In genomic region chr10:32377458-32378370, GRCh38 we compare ENCODE assay signal across 9 cellular contexts. TPM values are rescaled to one million over a fixed set of nuclear protein-coding genes. Genes with fewer than 3 reads are reported as not detected.
DNase-seq lines count a peak whose midpoint lies in the region; ATAC-seq and TF ChIP-seq lines count a peak whose summit lies in the region.
"Had no signal": no experiment of that assay in that cellular context is flagged by ENCODE, and none has a peak within 500 bp of the region (broad histone marks: within the 10 kb centered on the region; RNA-seq: fewer than 3 reads in every experiment).

No MANE protein-coding gene starts in this region.

- no peak overlapping the region for H3K27ac Mint-ChIP-seq in stimulated activated naive CD8-positive, alpha-beta T cell treated with anti-CD3 and anti-CD28 coated beads, Interleukin-15, amount 100 ng/mL, for 72 hours

- H3K4me1 Mint-ChIP-seq in stimulated activated naive CD8-positive, alpha-beta T cell treated with anti-CD3 and anti-CD28 coated beads, Interleukin-15, amount 100 ng/mL, for 72 hours, result peaks cover 25% of the 10 kb centered on the region

- TF ChIP-seq CTCF in AG04450 (IDR thresholded peaks at IDR 0.05; ENCODE audit: low read depth, low read length), result peak; percentile 53
- TF ChIP-seq CTCF in OCI-LY7 (conservative IDR thresholded peaks at IDR 0.05; ENCODE audit: low read length), result peak; percentile 97

- no peaks in the 10 kb centered on the region for H4K20me1 ChIP-seq in OCI-LY7 (ENCODE audit: insufficient read depth, low read length)

- no peaks in the 10 kb centered on the region for H3K27me3 ChIP-seq in AG04450 (ENCODE audit: control insufficient read depth, insufficient read depth, low read length)

- peaks cover 18% of the 10 kb centered on the region; the same call in 1 of the 2 replicates for H3K36me3 ChIP-seq in OCI-LY7 (ENCODE audit: insufficient read depth, low read length)

- CTCF ChIA-PET in AG04450 (lab: Charles Lee), result interaction anchor here (0.6 to 4.4 kb wide), 6 partner anchors 8 to 118 kb away, joined by 3 to 20 read pairs (median 5); no protein-coding TSS in a partner anchor
- CTCF ChIA-PET in OCI-LY7 (lab: Charles Lee; ENCODE audit: unreplicated experiment), result no interaction called here

- no TSS peak for BruUV-seq in OCI-LY7 (replicated peaks; lab: Mats Ljungman, UMichigan)

- H3K27me3 Mint-ChIP-seq in stimulated activated naive CD8-positive, alpha-beta T cell treated with anti-CD3 and anti-CD28 coated beads, Interleukin-15, amount 100 ng/mL, for 72 hours, result no peaks in the 10 kb centered on the region
- H3K27me3 Mint-ChIP-seq: stimulated activated naive CD8-positive, alpha-beta T cell treated with anti-CD3 and anti-CD28 coated beads, Interleukin-15, Interleukin-2, amounts not matched to agents 100 ng/mL and 50 ng/mL, for 24 hours had no signal

- intact Hi-C loops in OCI-LY7 (cut with micrococcal nuclease; ENCODE audit: unreplicated experiment), result loop anchor here (1.0 to 10.0 kb wide), 6 partner anchors 31 to 1670 kb away; partner anchors contain the start of genes CCDC7, ITGB1 and KIF5B

- peak overlapping the region; percentile 71; the same call in 1 of the 2 replicates for H2AFZ ChIP-seq in OCI-LY7 (ENCODE audit: low read length)

- no peaks in the 10 kb centered on the region for H3K9me2 ChIP-seq in OCI-LY7 (ENCODE audit: insufficient read depth, low read length)

- DNase-seq in AG04450 (ENCODE audit: low read depth, low spot score) (no peak), OCI-LY7 (ENCODE audit: low spot score) (peak; percentile 74), cerebellar cortex (ENCODE audit: low spot score) (peak; percentile 74), kidney glomerular epithelial cell (lab: John Stamatoyannopoulos, UW) (peak; percentile 83), COLO829 (ENCODE audit: low spot score) (no peak)
- DNase-seq in stimulated activated naive CD8-positive, alpha-beta T cell treated with anti-CD3 and anti-CD28 coated beads, Interleukin-15, amount 100 ng/mL, for 72 hours, result peak in 1 of 2 donors; percentile 25

- H3K9me3 ChIP-seq in AG04450 (ENCODE audit: control insufficient read depth, insufficient read depth, low read length), result no peaks in the 10 kb centered on the region
- peaks cover 9% of the 10 kb centered on the region; the same call in 1 of the 2 replicates for H3K9me3 ChIP-seq in OCI-LY7 (ENCODE audit: low read length)

- H3K27ac ChIP-seq in AG04450 (ENCODE audit: low read depth, low read length) (no peak overlapping the region), OCI-LY7 (ENCODE audit: low read depth, low read length, poor library complexity, severe bottlenecking) (peak overlapping the region; percentile 82)

- peak overlapping the region; percentile 91 for H3K4me2 ChIP-seq in OCI-LY7 (ENCODE audit: low read length)

- H3K79me2 ChIP-seq in OCI-LY7 (ENCODE audit: insufficient read depth, low read depth, low read length), result peaks cover 59% of the 10 kb centered on the region

- no peaks in the 10 kb centered on the region for H3K9me3 Mint-ChIP-seq in stimulated activated naive CD8-positive, alpha-beta T cell treated with anti-CD3 and anti-CD28 coated beads, Interleukin-15, amount 100 ng/mL, for 72 hours
- H3K9me3 Mint-ChIP-seq: stimulated activated naive CD8-positive, alpha-beta T cell treated with anti-CD3 and anti-CD28 coated beads, Interleukin-15, Interleukin-2, amounts not matched to agents 100 ng/mL and 50 ng/mL, for 24 hours had no signal

- peaks cover 14% of the 10 kb centered on the region for H3K4me1 ChIP-seq in OCI-LY7 (ENCODE audit: insufficient read depth, low read length, poor library complexity, severe bottlenecking)

- peak; percentile 32 for ATAC-seq in HG03095 (IDR thresholded peaks at IDR 0.05; ENCODE audit: unreplicated experiment)
- ATAC-seq in stimulated activated naive CD8-positive, alpha-beta T cell treated with anti-CD3 and anti-CD28 coated beads, Interleukin-15, amount 100 ng/mL, for 72 hours, result peak; percentile 43

- peak overlapping the region; percentile 76 for H3K4me3 ChIP-seq in AG04450 (ENCODE audit: low read depth, low read length)
- H3K4me3 ChIP-seq in GM08714 (ENCODE audit: low read length), result peak overlapping the region; percentile 83; the same call in 1 of the 2 replicates
- H3K4me3 ChIP-seq in OCI-LY7 (ENCODE audit: low read depth, low read length, poor library complexity, severe bottlenecking), result peak overlapping the region; percentile 89

- POLR2A ChIA-PET in AG04450 (lab: Yijun Ruan, JAX) (interaction anchor here (1.0 kb wide), 1 partner anchor 9 kb away, joined by 3 read pairs; no protein-coding TSS in a partner anchor), OCI-LY7 (lab: Charles Lee) (interaction anchor here (0.7 to 3.2 kb wide), 16 partner anchors 10 to 603 kb away, joined by 3 to 17 read pairs (median 6); partner anchors contain the start of gene CCDC7)

- no peak overlapping the region for H3K4me3 Mint-ChIP-seq in stimulated activated naive CD8-positive, alpha-beta T cell treated with anti-CD3 and anti-CD28 coated beads, Interleukin-15, amount 100 ng/mL, for 72 hours
- H3K4me3 Mint-ChIP-seq: stimulated activated naive CD8-positive, alpha-beta T cell treated with anti-CD3 and anti-CD28 coated beads, Interleukin-15, Interleukin-2, amounts not matched to agents 100 ng/mL and 50 ng/mL, for 24 hours had no signal

RNA-seq across cellular contexts. Expression of gene EPC1, which starts 30.8 kb away (rescaled TPM):
- 27.3 and 34.1 TPM in 2 replicates for polyA plus RNA-seq in AG04450 (2011; rRNA removed)
- 58.1 and 74.4 TPM in 2 replicates for polyA minus RNA-seq in AG04450 (2011; rRNA and poly(A)+ RNA removed)
- 48.8 and 62.3 TPM in 2 replicates for total RNA-seq in OCI-LY7 (2014; rRNA removed; shearing (Covaris generic))
- 40.9 and 42.1 TPM in 2 replicates for total RNA-seq in OCI-LY7 (2022)

Comparison
In these comparisons a context has a peak if more than half of its experiments do, and no peak if none do; other contexts are left out.
1. DNase-seq: peak in OCI-LY7 (single experiment), cerebellar cortex (single experiment) and kidney glomerular epithelial cell (single experiment); none in AG04450 (single experiment) and COLO829 (single experiment).
2. Peak in every context shown above with its lines, with median percentiles within 50 percentile points of each other: H3K4me3 ChIP-seq.